ENCODE assay signal across 8 cellular contexts in genomic region chr15:45521596-45522167, GRCh38. TPM values are rescaled to one million over a fixed set of nuclear protein-coding genes. Genes with fewer than 3 reads are reported as not detected.
DNase-seq lines count a peak whose midpoint lies in the region; ATAC-seq and TF ChIP-seq lines count a peak whose summit lies in the region.

No MANE protein-coding gene starts in this region.

- no peaks in the 10 kb centered on the region for H3K79me2 ChIP-seq in fibroblast of lung (ENCODE audit: control insufficient read depth, insufficient read depth, low read length)
- H3K79me2 ChIP-seq in osteoblast (ENCODE audit: insufficient read depth, low read length), result peaks cover 16% of the 10 kb centered on the region

- no peaks in the 10 kb centered on the region for H3K9me3 ChIP-seq in fibroblast of lung (ENCODE audit: control insufficient read depth, insufficient read depth, low read depth, low read length)
- H3K9me3 ChIP-seq in osteoblast (ENCODE audit: low read depth, low read length), result no peaks in the 10 kb centered on the region

- H3K27ac ChIP-seq in fibroblast of lung (ENCODE audit: insufficient read depth, low read length) (no peak overlapping the region), osteoblast (ENCODE audit: low read depth, low read length) (peak overlapping the region; percentile 51)

- H3K27me3 ChIP-seq in fibroblast of lung (ENCODE audit: control insufficient read depth, insufficient read depth, low read length) (no peaks in the 10 kb centered on the region), osteoblast (ENCODE audit: insufficient read depth, low read length) (no peaks in the 10 kb centered on the region)

- no peaks in the 10 kb centered on the region for H4K20me1 ChIP-seq in fibroblast of lung (ENCODE audit: control insufficient read depth, extremely low read depth, insufficient read depth, low read length)
- no peaks in the 10 kb centered on the region for H4K20me1 ChIP-seq in osteoblast (ENCODE audit: insufficient read depth, low read length)

- H3K36me3 ChIP-seq in fibroblast of lung (ENCODE audit: control insufficient read depth, insufficient read depth, low read length), result no peaks in the 10 kb centered on the region
- H3K36me3 ChIP-seq in osteoblast (ENCODE audit: insufficient read depth, low read length), result no peaks in the 10 kb centered on the region

- peak; percentile 17 for ATAC-seq in HG02943 (IDR thresholded peaks at IDR 0.05; ENCODE audit: low read depth, unreplicated experiment)

- DNase-seq in DMS53 (lab: John Stamatoyannopoulos, UW) (peak; percentile 35), DMS53 treated with DMSO at 0.1 percent for 48 hours (lab: John Stamatoyannopoulos, UW; ENCODE audit: unreplicated experiment) (no peak), fibroblast of lung (ENCODE audit: low read depth in 2 of 2) (peak; percentile 10 to 14), osteoblast (ENCODE audit: insufficient read length, low spot score, missing footprints) (peak; percentile 82), COLO829 (ENCODE audit: low spot score) (no peak), DMS114 treated with DMSO at 0.1 percent for 48 hours (lab: John Stamatoyannopoulos, UW; ENCODE audit: unreplicated experiment) (no peak)
- DNase-seq in T-helper 2 cell treated with Interferon-gamma antibody and Interleukin-4, amounts not matched to agents 5 μg/mL and 100 μg/mL, for 36 hours (ENCODE audit: low spot score), result no peak

- no peaks in the 10 kb centered on the region for H3K36me3 Mint-ChIP-seq in T-helper 2 cell treated with Interferon-gamma antibody and Interleukin-4, amounts not matched to agents 5 μg/mL and 100 μg/mL, for 36 hours (ENCODE audit: low read depth)

- peaks cover 4% of the 10 kb centered on the region for H3K4me1 ChIP-seq in fibroblast of lung (ENCODE audit: control insufficient read depth, extremely low read depth, insufficient read depth, low read length)
- peaks cover 14% of the 10 kb centered on the region for H3K4me1 ChIP-seq in osteoblast (ENCODE audit: insufficient read depth, low read length)

- H3K27ac Mint-ChIP-seq in T-helper 2 cell treated with Interferon-gamma antibody and Interleukin-4, amounts not matched to agents 5 μg/mL and 100 μg/mL, for 36 hours, result peak overlapping the region; percentile 76

- H3K9ac ChIP-seq in fibroblast of lung (ENCODE audit: insufficient read depth, low read length), result peak overlapping the region; percentile 59

- H3K4me2 ChIP-seq in fibroblast of lung (ENCODE audit: extremely low read depth, insufficient read depth, low read length), result peak overlapping the region; percentile 99
- H3K4me2 ChIP-seq in osteoblast (ENCODE audit: insufficient read depth, low read length), result peak overlapping the region; percentile 100

- H2AFZ ChIP-seq in fibroblast of lung (ENCODE audit: low read length) (peak overlapping the region; percentile 98), osteoblast (ENCODE audit: low read length) (peak overlapping the region; percentile 90)

- H3K4me1 Mint-ChIP-seq in T-helper 2 cell treated with Interferon-gamma antibody and Interleukin-4, amounts not matched to agents 5 μg/mL and 100 μg/mL, for 36 hours (ENCODE audit: low read depth), result peaks cover 18% of the 10 kb centered on the region

- H3K27me3 Mint-ChIP-seq in T-helper 2 cell treated with Interferon-gamma antibody and Interleukin-4, amounts not matched to agents 5 μg/mL and 100 μg/mL, for 36 hours (ENCODE audit: low read depth), result peaks cover 42% of the 10 kb centered on the region

- H3K4me3 Mint-ChIP-seq in T-helper 2 cell treated with Interferon-gamma antibody and Interleukin-4, amounts not matched to agents 5 μg/mL and 100 μg/mL, for 36 hours, result peak overlapping the region; percentile 92

- peak overlapping the region; percentile 83 to 94 (median 89) for H3K4me3 ChIP-seq in fibroblast of lung (replicated peaks in 1 of 4; ENCODE audit: control extremely low read depth in 1 of 4, insufficient read depth in 1 of 4, low read depth in 3 of 4, low read length in 4 of 4)
- peak overlapping the region; percentile 83 for H3K4me3 ChIP-seq in osteoblast (ENCODE audit: insufficient read depth, low read length)

- TF ChIP-seq CTCF in fibroblast of lung (conservative IDR thresholded peaks at IDR 0.05 in 1 of 2, IDR thresholded peaks at IDR 0.05 in 1 of 2; ENCODE audit: low read depth in 1 of 2, low read length in 2 of 2) (no peak), osteoblast (IDR thresholded peaks at IDR 0.05; ENCODE audit: extremely low read depth, low read depth, low read length) (no peak)

- no peaks in the 10 kb centered on the region for H3K9me3 Mint-ChIP-seq in T-helper 2 cell treated with Interferon-gamma antibody and Interleukin-4, amounts not matched to agents 5 μg/mL and 100 μg/mL, for 36 hours

RNA-seq across cellular contexts. Expression of gene SLC30A4, which starts 0.9 kb away (rescaled TPM):
- total RNA-seq in fibroblast of lung (9.8 and 12.2 TPM in 2 replicates), osteoblast (17.4 and 19.5 TPM in 2 replicates)
- 5.5 and 6.7 TPM in 2 replicates for polyA plus RNA-seq in fibroblast of lung
- polyA plus RNA-seq in fibroblast of lung (2012), result 4.0 and 4.7 TPM in 2 replicates
- polyA minus RNA-seq in fibroblast of lung (ENCODE audit: low replicate concordance), result 5.6 and 6.0 TPM in 2 replicates

Comparison
In these comparisons a context has a peak if more than half of its experiments do, and no peak if none do; other contexts are left out.
1. DNase-seq: peak in DMS53 (single experiment), fibroblast of lung (2 of 2) and osteoblast (single experiment); none in DMS53 treated with DMSO at 0.1 percent for 48 hours (single experiment), T-helper 2 cell treated with Interferon-gamma antibody and Interleukin-4, amounts not matched to agents 5 μg/mL and 100 μg/mL, for 36 hours (single experiment), COLO829 (single experiment) and DMS114 treated with DMSO at 0.1 percent for 48 hours (single experiment).